1 cellular context compared by ENCODE assay signal in the genomic region with DNA sequence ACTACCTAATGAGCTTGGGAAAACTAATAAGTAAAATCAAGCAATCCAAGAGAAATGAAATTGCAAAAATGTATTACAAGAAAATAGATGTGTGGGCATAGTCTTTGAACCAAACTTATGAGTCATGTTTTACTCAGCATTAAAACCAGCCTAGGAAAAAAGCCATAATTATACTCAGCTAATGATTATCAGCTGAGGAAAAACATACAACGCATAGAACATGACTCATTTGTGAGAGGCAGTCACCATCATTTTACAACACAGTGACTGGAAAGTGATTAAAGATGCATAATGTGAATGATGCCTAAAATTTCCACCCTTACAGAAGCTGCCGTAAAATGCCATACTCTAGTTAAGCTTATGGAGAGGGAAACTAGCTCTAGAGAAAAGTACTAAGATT.
TF ChIP-seq lines count a peak whose summit lies in the region.

No MANE protein-coding gene starts in this region.

TF ChIP-seq in A549, 52 proteins besides CTCF, POLR2A, EP300 and RAD21 (continued from another document):
- TF ChIP-seq, protein P1, sequence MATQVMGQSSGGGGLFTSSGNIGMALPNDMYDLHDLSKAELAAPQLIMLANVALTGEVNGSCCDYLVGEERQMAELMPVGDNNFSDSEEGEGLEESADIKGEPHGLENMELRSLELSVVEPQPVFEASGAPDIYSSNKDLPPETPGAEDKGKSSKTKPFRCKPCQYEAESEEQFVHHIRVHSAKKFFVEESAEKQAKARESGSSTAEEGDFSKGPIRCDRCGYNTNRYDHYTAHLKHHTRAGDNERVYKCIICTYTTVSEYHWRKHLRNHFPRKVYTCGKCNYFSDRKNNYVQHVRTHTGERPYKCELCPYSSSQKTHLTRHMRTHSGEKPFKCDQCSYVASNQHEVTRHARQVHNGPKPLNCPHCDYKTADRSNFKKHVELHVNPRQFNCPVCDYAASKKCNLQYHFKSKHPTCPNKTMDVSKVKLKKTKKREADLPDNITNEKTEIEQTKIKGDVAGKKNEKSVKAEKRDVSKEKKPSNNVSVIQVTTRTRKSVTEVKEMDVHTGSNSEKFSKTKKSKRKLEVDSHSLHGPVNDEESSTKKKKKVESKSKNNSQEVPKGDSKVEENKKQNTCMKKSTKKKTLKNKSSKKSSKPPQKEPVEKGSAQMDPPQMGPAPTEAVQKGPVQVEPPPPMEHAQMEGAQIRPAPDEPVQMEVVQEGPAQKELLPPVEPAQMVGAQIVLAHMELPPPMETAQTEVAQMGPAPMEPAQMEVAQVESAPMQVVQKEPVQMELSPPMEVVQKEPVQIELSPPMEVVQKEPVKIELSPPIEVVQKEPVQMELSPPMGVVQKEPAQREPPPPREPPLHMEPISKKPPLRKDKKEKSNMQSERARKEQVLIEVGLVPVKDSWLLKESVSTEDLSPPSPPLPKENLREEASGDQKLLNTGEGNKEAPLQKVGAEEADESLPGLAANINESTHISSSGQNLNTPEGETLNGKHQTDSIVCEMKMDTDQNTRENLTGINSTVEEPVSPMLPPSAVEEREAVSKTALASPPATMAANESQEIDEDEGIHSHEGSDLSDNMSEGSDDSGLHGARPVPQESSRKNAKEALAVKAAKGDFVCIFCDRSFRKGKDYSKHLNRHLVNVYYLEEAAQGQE (IDR thresholded peaks at IDR 0.05): no peak
TF ChIP-seq in A549: peak in this region for 1.
